16 cellular contexts compared by ENCODE assay signal in genomic region chr6:89348372-89348771, GRCh38. TPM values are rescaled to one million over a fixed set of nuclear protein-coding genes. Genes with fewer than 3 reads are reported as not detected.
A peak's percentile ranks its signal among the peaks of the same experiment; 100 is the strongest.
DNase-seq lines count a peak whose midpoint lies in the region; ATAC-seq and TF ChIP-seq lines count a peak whose summit lies in the region.
"Had no signal": no experiment of that assay in that cellular context is flagged by ENCODE, and none has a peak within 500 bp of the region (broad histone marks: within the 10 kb centered on the region; RNA-seq: fewer than 3 reads in every experiment).

No MANE protein-coding gene starts in this region.

- H3K4me1 Mint-ChIP-seq in activated naive CD8-positive, alpha-beta T cell (ENCODE audit: low read depth) = peaks cover 66% of the 10 kb centered on the region
- peaks cover 62% of the 10 kb centered on the region for H3K4me1 Mint-ChIP-seq in activated naive CD8-positive, alpha-beta T cell treated with anti-CD3 and anti-CD28 coated beads, Interleukin-2, amount 50 U/mL, for 24 hours
- H3K4me1 Mint-ChIP-seq in T-helper 17 cell (peaks cover 62% of the 10 kb centered on the region), type B pancreatic cell (ENCODE audit: unreplicated experiment) (peaks cover 48% of the 10 kb centered on the region)

- no peak overlapping the region for H3K27ac ChIP-seq in RWPE1
- H3K27ac ChIP-seq: gastroesophageal sphincter had no signal

- no peak overlapping the region for H3K4me3 Mint-ChIP-seq in activated naive CD8-positive, alpha-beta T cell
- no peak overlapping the region for H3K4me3 Mint-ChIP-seq in activated naive CD8-positive, alpha-beta T cell treated with anti-CD3 and anti-CD28 coated beads, Interleukin-2, amount 50 U/mL, for 24 hours
- no peak overlapping the region for H3K4me3 Mint-ChIP-seq in T-helper 17 cell
- H3K4me3 Mint-ChIP-seq in type B pancreatic cell = no peak overlapping the region

- H3K36me3 Mint-ChIP-seq in activated naive CD8-positive, alpha-beta T cell = peaks cover 3% of the 10 kb centered on the region
- peaks cover 8% of the 10 kb centered on the region for H3K36me3 Mint-ChIP-seq in activated naive CD8-positive, alpha-beta T cell treated with anti-CD3 and anti-CD28 coated beads, Interleukin-2, amount 50 U/mL, for 24 hours (ENCODE audit: low read depth)
- H3K36me3 Mint-ChIP-seq in T-helper 17 cell (ENCODE audit: low read depth) = peaks cover 3% of the 10 kb centered on the region
- peaks cover 16% of the 10 kb centered on the region for H3K36me3 Mint-ChIP-seq in type B pancreatic cell

- H3K27ac Mint-ChIP-seq in activated naive CD8-positive, alpha-beta T cell = peak overlapping the region; percentile 72
- no peak overlapping the region for H3K27ac Mint-ChIP-seq in activated naive CD8-positive, alpha-beta T cell treated with anti-CD3 and anti-CD28 coated beads, Interleukin-2, amount 50 U/mL, for 24 hours
- H3K27ac Mint-ChIP-seq in T-helper 17 cell (peak overlapping the region; percentile 94), type B pancreatic cell (peak overlapping the region; percentile 57)

- no peak for DNase-seq in activated naive CD8-positive, alpha-beta T cell treated with anti-CD3 and anti-CD28 coated beads, Interleukin-2, amount 50 U/mL, for 24 hours
- DNase-seq in T-helper 17 cell (no peak), kidney tubule cell (ENCODE audit: low spot score) (peak; percentile 81), type B pancreatic cell (ENCODE audit: extremely low spot score, unreplicated experiment) (no peak), RWPE1 (ENCODE audit: low spot score) (no peak), DMS114 treated with DMSO at 0.1 percent for 48 hours (lab: John Stamatoyannopoulos, UW; ENCODE audit: unreplicated experiment) (no peak)
- DNase-seq in activated CD4-positive, alpha-beta T cell treated with anti-CD3 and anti-CD28 coated beads for 4 hours = no peak
- DNase-seq: activated T-cell treated with anti-CD3 and anti-CD28 coated beads for 4 hours; anterior cingulate cortex; DMS153; NCI-H2029; stimulated activated CD4-positive, alpha-beta T cell treated with anti-CD3 and anti-CD28 coated beads, Interleukin-12 subunit alpha, Interleukin-12 subunit beta, amount 100 ng/mL, for 4 hours had no signal

- POLR2A ChIA-PET in RWPE1 (lab: Yijun Ruan, JAX; ENCODE audit: low non-redundant PET) = no interaction called here

- TF ChIP-seq CTCF in type B pancreatic cell (conservative IDR thresholded peaks at IDR 0.05) = no peak
- no peak for TF ChIP-seq CTCF in RWPE1 (conservative IDR thresholded peaks at IDR 0.05; ENCODE audit: low read depth)

- ATAC-seq in activated naive CD8-positive, alpha-beta T cell treated with anti-CD3 and anti-CD28 coated beads, Interleukin-2, amount 50 U/mL, for 24 hours = no peak
- ATAC-seq in T-helper 17 cell = no peak
- ATAC-seq: gastroesophageal sphincter, left cardiac atrium had no signal

- no peaks in the 10 kb centered on the region for H3K9me3 ChIP-seq in T-helper 17 cell (ENCODE audit: control insufficient read depth, low read length, poor library complexity, severe bottlenecking)
- H3K9me3 ChIP-seq: gastroesophageal sphincter, tibial nerve had no signal

- CTCF ChIA-PET in RWPE1 (lab: Yijun Ruan, JAX) = interaction anchor here (0.6 to 0.8 kb wide), 2 partner anchors 23 to 84 kb away, joined by 3 read pairs; no protein-coding TSS in a partner anchor

- no peaks in the 10 kb centered on the region for H3K27me3 Mint-ChIP-seq in activated naive CD8-positive, alpha-beta T cell
- H3K27me3 Mint-ChIP-seq in activated naive CD8-positive, alpha-beta T cell treated with anti-CD3 and anti-CD28 coated beads, Interleukin-2, amount 50 U/mL, for 24 hours = no peaks in the 10 kb centered on the region
- H3K27me3 Mint-ChIP-seq in T-helper 17 cell (no peaks in the 10 kb centered on the region), type B pancreatic cell (no peaks in the 10 kb centered on the region)

- H3K9me3 Mint-ChIP-seq in activated naive CD8-positive, alpha-beta T cell (ENCODE audit: low read depth) = no peaks in the 10 kb centered on the region
- no peaks in the 10 kb centered on the region for H3K9me3 Mint-ChIP-seq in activated naive CD8-positive, alpha-beta T cell treated with anti-CD3 and anti-CD28 coated beads, Interleukin-2, amount 50 U/mL, for 24 hours
- no peaks in the 10 kb centered on the region for H3K9me3 Mint-ChIP-seq in type B pancreatic cell

RNA-seq across cellular contexts. Expression of gene UBE2J1, which starts 4.2 kb away (rescaled TPM):
- total RNA-seq in T-helper 17 cell (10 to 100 TPM; 32.1 to 35.2 TPM), type B pancreatic cell (ENCODE audit: low replicate concordance) (30.6 and 32.0 TPM in 2 replicates)

RNA-seq across cellular contexts. Expression of gene GABRR2, which starts 33.3 kb away (rescaled TPM):
- 1 to 10 TPM in 1 of 2 donors, under 1 TPM in 1; 0.65 to 1.4 TPM for total RNA-seq in T-helper 17 cell
- 0.92 TPM in 1 of 2 replicates, not detected in the other for total RNA-seq in type B pancreatic cell (ENCODE audit: low replicate concordance)
